ENCODE assay signal across 8 cellular contexts in the genomic region with DNA sequence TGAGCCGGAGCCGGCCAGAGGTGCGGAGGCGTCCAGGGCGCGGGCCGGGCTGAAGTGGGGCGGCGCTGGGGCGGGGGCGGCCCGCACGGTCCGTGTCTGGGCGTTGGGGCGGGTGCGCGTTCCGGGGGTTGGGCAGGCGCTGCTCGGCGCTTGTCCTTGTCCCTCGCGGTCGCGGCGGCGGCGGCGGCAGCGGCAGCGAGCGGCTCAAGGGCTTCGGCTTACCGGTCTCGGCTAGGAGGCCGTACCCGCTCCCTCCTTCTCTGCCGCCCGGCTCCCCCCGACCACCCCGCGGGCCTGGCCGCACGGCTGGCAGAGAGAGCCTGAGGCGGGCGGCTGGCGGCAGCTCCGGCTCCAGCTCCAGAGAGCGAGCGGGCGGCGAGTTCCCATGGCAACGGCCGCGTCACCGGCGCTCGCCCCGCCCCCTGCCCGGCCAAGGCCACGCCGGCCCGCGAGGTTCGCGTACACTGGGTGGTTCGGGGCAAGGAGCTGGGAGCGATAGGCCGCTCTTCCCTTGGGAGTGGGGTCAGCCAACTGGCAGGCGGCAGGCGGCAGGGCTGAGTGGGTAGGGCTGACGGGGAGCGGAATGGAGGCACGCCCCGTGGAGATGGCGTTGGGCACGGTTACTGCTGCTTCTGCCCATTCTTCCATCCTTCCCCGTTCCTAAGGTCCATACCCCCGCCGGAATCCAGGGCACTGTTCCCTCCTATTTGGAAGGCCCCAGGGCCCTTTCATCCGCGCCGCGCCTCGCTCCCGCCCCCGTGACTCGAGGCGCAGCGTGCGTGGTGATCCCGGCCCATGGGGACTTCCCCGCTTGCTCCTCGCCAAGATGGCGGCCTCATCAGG. TPM values are rescaled to one million over a fixed set of nuclear protein-coding genes. Genes with fewer than 3 reads are reported as not detected.
DNase-seq lines count a peak whose midpoint lies in the region; ATAC-seq and TF ChIP-seq lines count a peak whose summit lies in the region.

TSS of gene LRRC73 (minus strand) at position 363 of the 843 bp plus-strand sequence. CDS start 561 bp downstream, outside the sequence.

- H3K18ac ChIP-seq in IMR-90 (ENCODE audit: low read depth, low read length), result no peak within 1 kb of the TSS

- H4K5ac ChIP-seq in IMR-90 (ENCODE audit: low read depth, low read length), result no peak within 1 kb of the TSS

- peaks cover 5 to 16% of the 10 kb centered on the region in 2 experiments for H3K79me1 ChIP-seq in IMR-90 (ENCODE audit: low read depth in 1 of 2, low read length in 2 of 2)

- H3K23ac ChIP-seq in IMR-90 (ENCODE audit: low read depth, low read length), result peak within 1 kb of the TSS; percentile 22

- dilution Hi-C loops in IMR-90 (cut with HindIII; ENCODE audit: low sequenced_read_pairs, unreplicated experiment), result no loop called here

- H3K4me3 ChIP-seq in IMR-90 (ENCODE audit: insufficient read depth, low read depth, low read length) (peak within 1 kb of the TSS; percentile 78), ovary (peak within 1 kb of the TSS; percentile 56), testis (peak within 1 kb of the TSS; percentile 74 to 76)

- peak within 1 kb of the TSS; percentile 4; the same call in 1 of the 2 replicates for H3K9ac ChIP-seq in IMR-90 (ENCODE audit: low read depth, low read length)

- H3K4me1 Mint-ChIP-seq in activated naive CD8-positive, alpha-beta T cell treated with anti-CD3 and anti-CD28 coated beads for 36 hours, result peaks cover 15% of the 10 kb centered on the region

- peaks cover 10% of the 10 kb centered on the region; the same call in 1 of the 2 replicates for H4K20me1 ChIP-seq in IMR-90 (ENCODE audit: insufficient read depth, low read length)

- no TSS peak for BruUV-seq in IMR-90 (replicated peaks; lab: Mats Ljungman, UMichigan)

- in situ Hi-C loops in IMR-90 (cut with MboI; ENCODE audit: low sequenced_read_pairs), result no loop called here

- H2BK15ac ChIP-seq in IMR-90 (ENCODE audit: low read depth, low read length), result no peak within 1 kb of the TSS

- H3K27ac ChIP-seq in IMR-90 (ENCODE audit: insufficient read depth, low read length) (peak within 1 kb of the TSS; percentile 37; the same call in 1 of the 2 replicates), ovary (peak within 1 kb of the TSS in 1 of 2 donors; percentile 65), testis (peak within 1 kb of the TSS; percentile 67 to 75)

- peak within 1 kb of the TSS; percentile 64 for H2AK5ac ChIP-seq in IMR-90 (ENCODE audit: low read depth, low read length)

- H4K8ac ChIP-seq in IMR-90 (ENCODE audit: low read depth in 2 of 2, low read length in 2 of 2), result peak within 1 kb of the TSS in 1 of 2 experiments; percentile 83; a peak in 1 of 4 replicates

- CTCF ChIA-PET in IMR-90 (lab: Yijun Ruan, JAX), result interaction anchor here (0.9 kb wide), 1 partner anchor 281 kb away, joined by 3 read pairs; no protein-coding TSS in a partner anchor

- intact Hi-C loops in IMR-90 (cut with micrococcal nuclease) (no loop called here), Right ventricle myocardium superior (cut with DNase I) (loop anchor here (5.0 to 10.0 kb wide), 2 partner anchors 123 to 245 kb away; no protein-coding TSS in a partner anchor), ovary (cut with DNase I) (loop anchor here (5.0 to 10.0 kb wide), 7 partner anchors 53 to 667 kb away; partner anchors contain the start of genes DLK2 (in 1 of the 4) and DNPH1 (in 1 of the 4)), testis (cut with DNase I; ENCODE audit: low total_unique reads) (loop anchor here (10.0 kb wide), 2 partner anchors 55 to 255 kb away; partner anchors contain the start of gene DLK2)

- peaks cover 21% of the 10 kb centered on the region for H3K27me3 Mint-ChIP-seq in activated naive CD8-positive, alpha-beta T cell treated with anti-CD3 and anti-CD28 coated beads for 36 hours

- no peaks in the 10 kb centered on the region for H3K27me3 ChIP-seq in IMR-90 (ENCODE audit: control insufficient read depth, insufficient read depth, low read length)
- H3K27me3 ChIP-seq in ovary, result no peaks in the 10 kb centered on the region
- H3K27me3 ChIP-seq in testis, result no peaks in the 10 kb centered on the region

- TF ChIP-seq RAD21 in IMR-90 (IDR thresholded peaks at IDR 0.05; ENCODE audit: low read length), result no peak

- H3K14ac ChIP-seq in IMR-90 (replicated peaks; ENCODE audit: low read depth, low read length), result 0 out of 2 replicates have a peak within 1 kb of the TSS, but pooled peaks have one; percentile 66

- no peak within 1 kb of the TSS for H4K91ac ChIP-seq in IMR-90 (ENCODE audit: insufficient read depth, low read depth, low read length)

- H2AFZ ChIP-seq in IMR-90 (replicated peaks; ENCODE audit: low read length, poor library complexity), result peak within 1 kb of the TSS; percentile 97

- DNase-seq in CD1c-positive myeloid dendritic cell (ENCODE audit: extremely low spot score), result peak; percentile 89
- peak; percentile 68 for DNase-seq in IMR-90
- DNase-seq in SKM-1 (lab: John Stamatoyannopoulos, UW; ENCODE audit: unreplicated experiment), result peak; percentile 14
- DNase-seq in activated naive CD8-positive, alpha-beta T cell treated with anti-CD3 and anti-CD28 coated beads for 36 hours, result peak; percentile 86
- DNase-seq in Right ventricle myocardium superior, result peak; percentile 94
- peak; percentile 90 to 96 (median 94) for DNase-seq in ovary
- DNase-seq in testis, result peak; percentile 91

- peaks cover 38% of the 10 kb centered on the region for H3K36me3 ChIP-seq in IMR-90 (ENCODE audit: control insufficient read depth, insufficient read depth, low read length)
- no peaks in the 10 kb centered on the region for H3K36me3 ChIP-seq in ovary
- H3K36me3 ChIP-seq in testis (ENCODE audit: low read depth, missing control alignments), result no peaks in the 10 kb centered on the region

- H3K9me3 ChIP-seq in IMR-90 (ENCODE audit: control insufficient read depth, insufficient read depth, low read length), result no peaks in the 10 kb centered on the region
- H3K9me3 ChIP-seq in ovary, result no peaks in the 10 kb centered on the region
- no peaks in the 10 kb centered on the region for H3K9me3 ChIP-seq in testis

- peak within 1 kb of the TSS; percentile 93 for H2AK9ac ChIP-seq in IMR-90 (replicated peaks; ENCODE audit: low read depth, low read length, poor library complexity)

- H3K36me3 Mint-ChIP-seq in activated naive CD8-positive, alpha-beta T cell treated with anti-CD3 and anti-CD28 coated beads for 36 hours, result peaks cover 12% of the 10 kb centered on the region

- peak within 1 kb of the TSS; percentile 58; the same call in 1 of the 2 replicates for H3K4ac ChIP-seq in IMR-90 (ENCODE audit: low read depth, low read length)

- no peak within 1 kb of the TSS for H2BK5ac ChIP-seq in IMR-90 (ENCODE audit: low read depth, low read length, poor library complexity, severe bottlenecking)

- H3K56ac ChIP-seq in IMR-90 (ENCODE audit: extremely low read depth, insufficient read depth, low read length), result no peak within 1 kb of the TSS

- H3K4me1 ChIP-seq in IMR-90 (ENCODE audit: control insufficient read depth, insufficient read depth, low read length), result peaks cover 4% of the 10 kb centered on the region
- H3K4me1 ChIP-seq in ovary (ENCODE audit: insufficient read depth), result peaks cover 9% of the 10 kb centered on the region
- peaks cover 19% of the 10 kb centered on the region for H3K4me1 ChIP-seq in testis

- TF ChIP-seq EP300 in ovary (IDR thresholded peaks at IDR 0.05), result no peak

- H2BK20ac ChIP-seq in IMR-90 (ENCODE audit: low read depth, low read length), result no peak within 1 kb of the TSS

- ATAC-seq in GM19438 (IDR thresholded peaks at IDR 0.05; ENCODE audit: low read depth, unreplicated experiment) (peak; percentile 62), IMR-90 (ENCODE audit: low read depth) (peak; percentile 88), Right ventricle myocardium superior (ENCODE audit: poor library complexity) (peak; percentile 85)

- TF ChIP-seq CTCF in IMR-90 (conservative IDR thresholded peaks at IDR 0.05; ENCODE audit: low read depth, low read length), result no peak
- no peak for TF ChIP-seq CTCF in ovary (IDR thresholded peaks at IDR 0.05)
- TF ChIP-seq CTCF in testis (IDR thresholded peaks at IDR 0.05), result no peak

- H3K9me1 ChIP-seq in IMR-90 (ENCODE audit: insufficient read depth, low read length), result peaks cover 4% of the 10 kb centered on the region; the same call in 1 of the 2 replicates

- H3K4me2 ChIP-seq in IMR-90 (ENCODE audit: low read depth, low read length), result peak within 1 kb of the TSS; percentile 92

- 11% methylated on average over 22 of the region's 96 CpGs; no CpG with 5 or more reads in 1 of the 2 experiments for WGBS in IMR-90 (ENCODE audit: extremely low coverage in 2 of 2, insufficient read length in 1 of 2), 2 experiments
- WGBS in ovary, 3 donors, result 3 to 12% (median 3%) methylated on average over 34 to 96 of the region's 96 CpGs
- WGBS in testis, 2 donors, result 5 to 10% methylated on average over 33 to 82 of the region's 96 CpGs

- POLR2A ChIA-PET in IMR-90 (lab: Charles Lee; ENCODE audit: unreplicated experiment), result interaction anchor here (0.7 kb wide), 1 partner anchor 245 kb away, joined by 3 read pairs; no protein-coding TSS in a partner anchor

- H3K9me3 Mint-ChIP-seq in activated naive CD8-positive, alpha-beta T cell treated with anti-CD3 and anti-CD28 coated beads for 36 hours, result no peaks in the 10 kb centered on the region

- H2BK120ac ChIP-seq in IMR-90 (ENCODE audit: low read depth, low read length), result no peak within 1 kb of the TSS

- H3K27ac Mint-ChIP-seq in activated naive CD8-positive, alpha-beta T cell treated with anti-CD3 and anti-CD28 coated beads for 36 hours, result no peak within 1 kb of the TSS

- peak within 1 kb of the TSS; percentile 69 for H3K4me3 Mint-ChIP-seq in activated naive CD8-positive, alpha-beta T cell treated with anti-CD3 and anti-CD28 coated beads for 36 hours

- TF ChIP-seq POLR2A in IMR-90 (IDR thresholded peaks at IDR 0.05; ENCODE audit: low read depth, low read length) (no peak), ovary (IDR thresholded peaks at IDR 0.05) (peak; percentile 30), testis (IDR thresholded peaks at IDR 0.05) (no peak)

TF ChIP-seq in IMR-90, 13 proteins besides CTCF, POLR2A, EP300 and RAD21 (continues in another document):
- no peak for TF ChIP-seq RCOR1 (IDR thresholded peaks at IDR 0.05; ENCODE audit: insufficient replicate concordance, low read length)
- TF ChIP-seq RFX5 (IDR thresholded peaks at IDR 0.05; ENCODE audit: low read depth, low read length), result peak; percentile 92
- TF ChIP-seq MXI1 (IDR thresholded peaks at IDR 0.05; ENCODE audit: borderline replicate concordance, low read depth, low read length), result peak; percentile 92; the same call in 1 of the 2 replicates
- TF ChIP-seq NFE2L2 (IDR thresholded peaks at IDR 0.05; ENCODE audit: low read depth, low read length), result no peak

RNA-seq across cellular contexts. Expression of gene LRRC73, which starts in this region (rescaled TPM):
- under 0.01 TPM in 2 replicates for total RNA-seq in IMR-90 (2012; rRNA removed)
- polyA plus RNA-seq in IMR-90 (2012; rRNA removed), result 0.23 and 0.31 TPM in 2 replicates
- polyA plus RNA-seq in IMR-90 (2012; cell fraction: cytosol; rRNA removed), result 0.51 and 0.55 TPM in 2 replicates
- polyA plus RNA-seq in IMR-90 (2012; cell fraction: nucleus; rRNA removed; ENCODE audit: low replicate concordance), result 0.26 and 0.49 TPM in 2 replicates
- under 1 TPM; 0.10 TPM for total RNA-seq in activated naive CD8-positive, alpha-beta T cell treated with anti-CD3 and anti-CD28 coated beads for 36 hours
- total RNA-seq in Right ventricle myocardium superior, result 1.4 TPM
- 1 to 10 TPM; 1.1 to 4.8 (median 2.0) TPM for total RNA-seq in ovary
- under 1 TPM; 0.13 to 0.30 TPM for polyA plus RNA-seq in ovary
- 10 to 100 TPM; 20.1 to 29.3 TPM for total RNA-seq in testis
- polyA plus RNA-seq in testis (ENCODE audit: insufficient read depth, low read depth, low replicate concordance), result 50.6 TPM

Comparison
In these comparisons a context has a peak if more than half of its experiments do, and no peak if none do; other contexts are left out.
1. RNA of gene LRRC73 (polyA plus RNA-seq): 50.6 TPM in testis (single experiment); 0.23 to 0.55 TPM in IMR-90 and 0.13 to 0.30 TPM in ovary; every median in the first group is over 10 times any median in the second.
2. Peak in DNase-seq, ATAC-seq, H3K4me3 ChIP-seq, H3K27ac ChIP-seq, H3K9ac ChIP-seq and H3K4me2 ChIP-seq in IMR-90; RNA of the gene not detected or under 1 TPM.
3. Peak in DNase-seq in activated naive CD8-positive, alpha-beta T cell treated with anti-CD3 and anti-CD28 coated beads for 36 hours; RNA of the gene not detected or under 1 TPM.
4. DNase-seq: peak in every context shown above with its lines; median percentile 94 in Right ventricle myocardium superior; 94 in ovary; 91 in testis; 89 in CD1c-positive myeloid dendritic cell; 86 in activated naive CD8-positive, alpha-beta T cell treated with anti-CD3 and anti-CD28 coated beads for 36 hours; 68 in IMR-90; 14 in SKM-1.
5. Peak in every context shown above with its lines, with median percentiles within 50 percentile points of each other: ATAC-seq and H3K4me3 ChIP-seq.